ENCODE assay signal across 43 cellular contexts in genomic region chr3:39319249-39319648, GRCh38. TPM values are rescaled to one million over a fixed set of nuclear protein-coding genes. Genes with fewer than 3 reads are reported as not detected.
"Had no signal": no experiment of that assay in that cellular context is flagged by ENCODE, and none has a peak within 500 bp of the region (broad histone marks: within the 10 kb centered on the region; RNA-seq: fewer than 3 reads in every experiment).

No MANE protein-coding gene starts in this region.

- H3K9me3 ChIP-seq: adrenal gland, body of pancreas had no signal

- H3K27me3 ChIP-seq: adrenal gland, ascending aorta, body of pancreas, brain microvascular endothelial cell, breast epithelium, cardiac muscle cell had no signal

- H3K4me3 Mint-ChIP-seq: activated naive CD4-positive, alpha-beta T cell treated with anti-CD3 and anti-CD28 coated beads for 36 hours; activated naive CD4-positive, alpha-beta T cell treated with anti-CD3 and anti-CD28 coated beads, Interleukin-2, amount 10 ng/mL, durations not matched to agents 7 days and 5 days; activated naive CD4-positive, alpha-beta T cell treated with anti-CD3 and anti-CD28 coated beads, Interleukin-2, amount 50 U/mL, for 24 hours; activated naive CD8-positive, alpha-beta T cell; activated naive CD8-positive, alpha-beta T cell treated with anti-CD3 and anti-CD28 coated beads for 36 hours; activated naive CD8-positive, alpha-beta T cell treated with anti-CD3 and anti-CD28 coated beads, Interleukin-2, amount 10 ng/mL, durations not matched to agents 7 days and 5 days; activated naive CD8-positive, alpha-beta T cell treated with anti-CD3 and anti-CD28 coated beads, Interleukin-2, amount 50 U/mL, for 24 hours; activated T-cell treated with anti-CD3 and anti-CD28 coated beads, Interleukin-2, amount 50 U/mL, for 24 hours; activated T-cell treated with anti-CD3 and anti-CD28 coated beads, Interleukin-2, amount 50 U/mL, for 4 hours; activated T-cell treated with anti-CD3 and anti-CD28 coated beads, Interleukin-2, amount 50 U/mL, for 72 hours; activated T-helper 1 cell treated with anti-CD3 and anti-CD28 coated beads, Interleukin-12 subunit alpha, Interleukin-12 subunit beta, Interleukin-2, Interleukin-4 antibody, amounts not matched to agents 30 ng/mL and 10 ng/mL and 1 ng/mL, durations not matched to agents 14 hours and 24 hours and 36 hours; activated T-helper 17 cell treated with anti-CD3 and anti-CD28 coated beads, Interleukin-2, amount 50 U/mL, for 72 hours; brain; central memory CD8-positive, alpha-beta T cell had no signal

- H3K27ac ChIP-seq: adrenal gland, ascending aorta, body of pancreas, brain microvascular endothelial cell, breast epithelium, cardiac muscle cell had no signal

- DNase-seq: activated effector memory CD4-positive, alpha-beta T cell treated with anti-CD3 and anti-CD28 coated beads, Interleukin-2, amount 50 U/mL, for 16 hours; activated effector memory CD4-positive, alpha-beta T cell treated with Interleukin-2 at 50 U/mL for 16 hours; activated gamma-delta T cell; activated gamma-delta T cell treated with Interleukin-2 at 50 U/mL for 16 hours; activated naive CD4-positive, alpha-beta T cell; activated naive CD4-positive, alpha-beta T cell treated with anti-CD3 and anti-CD28 coated beads for 36 hours; activated naive CD4-positive, alpha-beta T cell treated with anti-CD3 and anti-CD28 coated beads, Interleukin-2, amount 10 ng/mL, durations not matched to agents 7 days and 5 days; activated naive CD4-positive, alpha-beta T cell treated with anti-CD3 and anti-CD28 coated beads, Interleukin-2, amount 50 U/mL, for 16 hours; activated naive CD4-positive, alpha-beta T cell treated with Interleukin-2 at 50 U/mL for 16 hours; activated naive CD8-positive, alpha-beta T cell treated with anti-CD3 and anti-CD28 coated beads for 36 hours; activated naive CD8-positive, alpha-beta T cell treated with anti-CD3 and anti-CD28 coated beads, Interleukin-2, amount 10 ng/mL, durations not matched to agents 7 days and 5 days; activated naive CD8-positive, alpha-beta T cell treated with anti-CD3 and anti-CD28 coated beads, Interleukin-2, amount 50 U/mL, for 24 hours; activated T-cell treated with anti-CD3 and anti-CD28 coated beads, Interleukin-2, amount 50 U/mL, for 24 hours; activated T-cell treated with anti-CD3 and anti-CD28 coated beads, Interleukin-2, amount 50 U/mL, for 4 hours; activated T-cell treated with anti-CD3 and anti-CD28 coated beads, Interleukin-2, amount 50 U/mL, for 48 hours; activated T-cell treated with anti-CD3 and anti-CD28 coated beads, Interleukin-2, amount 50 U/mL, for 72 hours; adrenal gland; amniotic stem cell; amygdala; anterior cingulate cortex; aorta; body of pancreas; brain microvascular endothelial cell; caudate nucleus; central memory CD4-positive, alpha-beta T cell; cerebellar nuclear complex had no signal

- H3K36me3 ChIP-seq: adrenal gland, ascending aorta, brain microvascular endothelial cell, breast epithelium, cardiac muscle cell had no signal

- H3K27me3 Mint-ChIP-seq: activated naive CD4-positive, alpha-beta T cell treated with anti-CD3 and anti-CD28 coated beads, Interleukin-2, amount 50 U/mL, for 24 hours; activated naive CD8-positive, alpha-beta T cell; activated naive CD8-positive, alpha-beta T cell treated with anti-CD3 and anti-CD28 coated beads for 36 hours; activated T-helper 17 cell treated with anti-CD3 and anti-CD28 coated beads, Interleukin-2, amount 50 U/mL, for 72 hours had no signal

- H3K4me1 Mint-ChIP-seq: brain; central memory CD8-positive, alpha-beta T cell had no signal

- H3K36me3 Mint-ChIP-seq: activated naive CD4-positive, alpha-beta T cell treated with anti-CD3 and anti-CD28 coated beads, Interleukin-2, amount 50 U/mL, for 24 hours; activated naive CD8-positive, alpha-beta T cell treated with anti-CD3 and anti-CD28 coated beads for 36 hours; brain had no signal

- H3K27ac Mint-ChIP-seq: activated naive CD4-positive, alpha-beta T cell treated with anti-CD3 and anti-CD28 coated beads for 36 hours; activated naive CD4-positive, alpha-beta T cell treated with anti-CD3 and anti-CD28 coated beads, Interleukin-2, amount 10 ng/mL, durations not matched to agents 7 days and 5 days; activated naive CD4-positive, alpha-beta T cell treated with anti-CD3 and anti-CD28 coated beads, Interleukin-2, amount 50 U/mL, for 24 hours; activated naive CD4-positive, alpha-beta T cell treated with anti-CD3 and anti-CD28 coated beads, Interleukin-2, amount 50 U/mL, for 72 hours; activated naive CD8-positive, alpha-beta T cell; activated naive CD8-positive, alpha-beta T cell treated with anti-CD3 and anti-CD28 coated beads for 36 hours; activated naive CD8-positive, alpha-beta T cell treated with anti-CD3 and anti-CD28 coated beads, Interleukin-2, amount 10 ng/mL, durations not matched to agents 7 days and 5 days; activated naive CD8-positive, alpha-beta T cell treated with anti-CD3 and anti-CD28 coated beads, Interleukin-2, amount 50 U/mL, for 24 hours; activated T-cell treated with anti-CD3 and anti-CD28 coated beads, Interleukin-2, amount 50 U/mL, for 24 hours; activated T-cell treated with anti-CD3 and anti-CD28 coated beads, Interleukin-2, amount 50 U/mL, for 72 hours; activated T-helper 1 cell treated with anti-CD3 and anti-CD28 coated beads, Interleukin-12 subunit alpha, Interleukin-12 subunit beta, Interleukin-2, Interleukin-4 antibody, amounts not matched to agents 30 ng/mL and 10 ng/mL and 1 ng/mL, durations not matched to agents 14 hours and 24 hours and 36 hours; activated T-helper 17 cell treated with anti-CD3 and anti-CD28 coated beads, Interleukin-2, amount 50 U/mL, for 72 hours; activated T-helper 2 cell treated with anti-CD3 and anti-CD28 coated beads, Interferon-gamma antibody, Interleukin-2, Interleukin-4, amounts not matched to agents 10 μg/mL and 5 μg/mL and 100 μg/mL, durations not matched to agents 14 hours and 24 hours and 36 hours; brain had no signal

- H3K4me3 ChIP-seq: adrenal gland, ascending aorta, body of pancreas, breast epithelium, cardiac muscle cell had no signal

- FAIRE-seq: astrocyte, bronchial epithelial cell had no signal

- ATAC-seq: activated naive CD4-positive, alpha-beta T cell treated with anti-CD3 and anti-CD28 coated beads, Interleukin-2, amount 50 U/mL, for 72 hours; activated naive CD8-positive, alpha-beta T cell treated with anti-CD3 and anti-CD28 coated beads, Interleukin-2, amount 50 U/mL, for 24 hours; activated T-cell treated with anti-CD3 and anti-CD28 coated beads, Interleukin-2, amount 50 U/mL, for 4 hours; activated T-cell treated with anti-CD3 and anti-CD28 coated beads, Interleukin-2, amount 50 U/mL, for 72 hours; activated T-helper 17 cell treated with anti-CD3 and anti-CD28 coated beads, Interleukin-2, amount 50 U/mL, for 72 hours; body of pancreas had no signal

- H3K9me3 Mint-ChIP-seq: activated naive CD4-positive, alpha-beta T cell treated with anti-CD3 and anti-CD28 coated beads, Interleukin-2, amount 50 U/mL, for 24 hours; activated naive CD8-positive, alpha-beta T cell treated with anti-CD3 and anti-CD28 coated beads, Interleukin-2, amount 50 U/mL, for 24 hours had no signal

- H3K4me1 ChIP-seq: adrenal gland, ascending aorta, breast epithelium had no signal

RNA-seq across cellular contexts. Expression of gene CCR8, which starts 10.3 kb away (rescaled TPM):
- total RNA-seq: activated naive CD4-positive, alpha-beta T cell treated with anti-CD3 and anti-CD28 coated beads for 36 hours; activated naive CD8-positive, alpha-beta T cell treated with anti-CD3 and anti-CD28 coated beads for 36 hours; adrenal gland; aorta; ascending aorta; astrocyte; body of pancreas; breast epithelium; bronchial epithelial cell; cardiac muscle cell; cardiac septum; cerebellum; chondrocyte had no signal
- polyA plus RNA-seq: adipose tissue, adrenal gland, aorta, cardiac muscle cell had no signal

RNA-seq across cellular contexts. Expression of gene CX3CR1, which starts 39.4 kb away (rescaled TPM):
- total RNA-seq: activated naive CD4-positive, alpha-beta T cell treated with anti-CD3 and anti-CD28 coated beads for 36 hours; ascending aorta; bronchial epithelial cell had no signal
